In the genomic region with DNA sequence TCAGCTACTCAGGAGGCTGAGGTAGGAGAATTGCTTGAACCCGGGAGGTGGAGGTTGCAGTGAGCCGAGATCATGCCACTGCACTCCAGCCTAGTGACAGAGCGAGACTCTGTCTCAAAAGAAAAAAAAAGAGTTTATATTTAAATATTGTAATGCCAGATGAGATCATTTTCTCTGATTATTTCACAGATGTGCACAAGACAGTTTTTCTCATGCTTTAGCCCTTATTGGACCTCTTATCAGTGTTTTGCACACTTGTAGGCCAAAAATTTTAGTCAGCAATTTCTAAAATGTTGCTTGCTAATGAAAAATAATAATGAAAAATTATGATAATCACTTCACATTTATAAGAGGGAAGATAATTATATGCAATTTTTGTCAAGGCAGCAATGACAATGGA, we compare ENCODE assay signal across 20 cellular contexts. TPM values are rescaled to one million over a fixed set of nuclear protein-coding genes. Genes with fewer than 3 reads are reported as not detected.
"Had no signal": no experiment of that assay in that cellular context is flagged by ENCODE, and none has a peak within 500 bp of the region (broad histone marks: within the 10 kb centered on the region; RNA-seq: fewer than 3 reads in every experiment).

No MANE protein-coding gene starts in this region.

RNA-seq across cellular contexts. Expression of gene TBPL2, which starts 36.0 kb away (rescaled TPM):
- total RNA-seq: activated naive CD4-positive, alpha-beta T cell treated with anti-CD3 and anti-CD28 coated beads for 36 hours; activated naive CD4-positive, alpha-beta T cell treated with anti-CD3 and anti-CD28 coated beads, Interleukin-2, amount 50 U/mL, for 72 hours; activated naive CD8-positive, alpha-beta T cell treated with anti-CD3 and anti-CD28 coated beads for 36 hours; activated naive CD8-positive, alpha-beta T cell treated with anti-CD3 and anti-CD28 coated beads, Interleukin-2, amount 10 ng/mL, durations not matched to agents 7 days and 5 days; activated T-cell treated with anti-CD3 and anti-CD28 coated beads, Interleukin-2, amount 50 U/mL, for 4 hours; activated T-cell treated with anti-CD3 and anti-CD28 coated beads, Interleukin-2, amount 50 U/mL, for 72 hours; activated T-helper 1 cell treated with anti-CD3 and anti-CD28 coated beads, Interleukin-12 subunit alpha, Interleukin-12 subunit beta, Interleukin-2, Interleukin-4 antibody, amounts not matched to agents 30 ng/mL and 10 ng/mL and 1 ng/mL, durations not matched to agents 14 hours and 24 hours and 36 hours; activated T-helper 17 cell treated with anti-CD3 and anti-CD28 coated beads, Interleukin-2, amount 50 U/mL, for 72 hours; activated T-helper 2 cell treated with anti-CD3 and anti-CD28 coated beads, Interferon-gamma antibody, Interleukin-2, Interleukin-4, amounts not matched to agents 10 μg/mL and 5 μg/mL and 100 μg/mL, durations not matched to agents 14 hours and 24 hours and 36 hours; adrenal gland; aorta; ascending aorta; astrocyte; breast epithelium; bronchial epithelial cell; cardiac muscle cell; cardiac septum; cerebellum; chondrocyte had no signal
- polyA plus RNA-seq: adipose tissue, adrenal gland, aorta, cardiac muscle cell had no signal
